ENCODE assay signal across 8 cellular contexts in the genomic region with DNA sequence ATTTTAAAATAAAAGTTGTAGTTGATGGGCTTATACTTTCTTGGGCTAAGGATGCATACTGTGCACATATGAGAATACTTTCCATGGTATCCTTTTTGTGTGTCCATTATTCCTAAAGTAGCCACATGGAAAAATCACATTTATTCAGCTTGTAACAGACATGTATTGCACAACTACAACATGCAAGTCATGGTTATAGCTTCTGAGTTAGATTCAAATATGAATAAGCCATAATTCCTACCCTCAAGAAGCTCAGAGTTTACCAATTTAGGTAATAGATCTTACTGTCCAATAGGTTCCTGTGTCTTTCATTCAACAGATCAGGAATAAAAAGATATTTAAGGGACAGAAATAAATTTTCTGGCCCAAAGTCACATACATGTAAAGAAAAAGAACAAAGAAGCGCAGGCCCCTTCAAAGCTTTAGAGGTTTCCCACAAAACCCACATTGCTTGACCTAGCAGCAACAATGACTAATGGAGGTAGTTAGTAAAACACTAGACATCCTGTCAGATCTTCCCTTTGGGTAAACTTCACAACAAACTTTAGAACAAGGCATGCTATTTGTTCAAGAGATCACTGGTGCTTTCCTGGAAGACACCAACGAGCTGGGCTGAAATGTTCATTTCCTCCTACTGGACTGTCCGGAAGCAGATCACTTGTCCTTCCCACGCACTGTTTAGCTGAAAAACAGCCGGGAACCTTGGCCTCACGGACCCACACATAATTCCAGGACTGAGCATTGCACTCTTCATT.
DNase-seq lines count a peak whose midpoint lies in the region; TF ChIP-seq lines count a peak whose summit lies in the region.

No MANE protein-coding gene starts in this region.

- TF ChIP-seq EP300 in tibial nerve (IDR thresholded peaks at IDR 0.05), result no peak

- H4K20me1 ChIP-seq in GM23248 (ENCODE audit: insufficient read depth) (no peaks in the 10 kb centered on the region), PC-9 (ENCODE audit: insufficient read depth) (no peaks in the 10 kb centered on the region)

- H3K4me1 ChIP-seq in GM23248 (ENCODE audit: insufficient read depth) (peaks cover 43% of the 10 kb centered on the region), Peyer's patch (peaks cover 0 to 19% (median 2%) of the 10 kb centered on the region in 4 donors), tibial nerve (peaks cover 0 to 20% (median 2%) of the 10 kb centered on the region in 4 donors), PC-9 (replicated peaks; ENCODE audit: insufficient read depth) (no peaks in the 10 kb centered on the region)

- BruUV-seq in PC-9 (replicated peaks; lab: Mats Ljungman, UMichigan), result no TSS peak

- CTCF ChIA-PET in PC-9 (lab: Charles Lee), result no interaction called here

- 77 to 80% methylated on average over 6 of the region's 6 CpGs for WGBS in GM23248 (ENCODE audit: low coverage in 1 of 2, low lambda C conversion rate in 2 of 2, missing lambda C conversion rate in 2 of 2), 2 experiments
- WGBS in tibial nerve, 2 donors, result 34 to 37% methylated on average over 6 of the region's 6 CpGs

- in situ Hi-C loops in GM13977 (cut with MboI; ENCODE audit: low pct_unique_long_range_greater_than_20kb, low sequenced_read_pairs, unreplicated experiment), result no loop called here
- in situ Hi-C loops in GM23248 (cut with MboI), result loop anchor here (25.0 kb wide), 1 partner anchor 378 kb away; no protein-coding TSS in a partner anchor

- H3K9me3 ChIP-seq in GM23248 (ENCODE audit: low read depth) (no peaks in the 10 kb centered on the region), Peyer's patch (no peaks in the 10 kb centered on the region), tibial nerve (no peaks in the 10 kb centered on the region), PC-9 (ENCODE audit: insufficient read depth, low read depth) (no peaks in the 10 kb centered on the region)

- no peaks in the 10 kb centered on the region for H3K27me3 ChIP-seq in GM23248 (replicated peaks; ENCODE audit: insufficient read depth)
- no peaks in the 10 kb centered on the region for H3K27me3 ChIP-seq in Peyer's patch
- no peaks in the 10 kb centered on the region for H3K27me3 ChIP-seq in tibial nerve
- no peaks in the 10 kb centered on the region for H3K27me3 ChIP-seq in PC-9 (ENCODE audit: insufficient read depth, low read depth)

- H3K36me3 ChIP-seq in GM23248 (ENCODE audit: low read depth) (no peaks in the 10 kb centered on the region), Peyer's patch (no peaks in the 10 kb centered on the region), tibial nerve (no peaks in the 10 kb centered on the region), PC-9 (ENCODE audit: low read depth) (no peaks in the 10 kb centered on the region)

- H3K4me2 ChIP-seq in GM23248 (ENCODE audit: unreplicated experiment), result no peak overlapping the region
- no peak overlapping the region for H3K4me2 ChIP-seq in PC-9

- intact Hi-C loops in PC-9 (cut with micrococcal nuclease; ENCODE audit: unreplicated experiment), result no loop called here

- H3K4me3 ChIP-seq in GM23248 (no peak overlapping the region), Peyer's patch (no peak overlapping the region), tibial nerve (no peak overlapping the region), PC-9 (no peak overlapping the region)

- H3K79me2 ChIP-seq in GM23248 (ENCODE audit: insufficient read depth) (no peaks in the 10 kb centered on the region), PC-9 (ENCODE audit: low read depth) (no peaks in the 10 kb centered on the region)

- TF ChIP-seq POLR2A in Peyer's patch (IDR thresholded peaks at IDR 0.05) (no peak), tibial nerve (IDR thresholded peaks at IDR 0.05) (no peak)

- no peak overlapping the region for H3K9ac ChIP-seq in GM23248

- DNase-seq in GM13977 (ENCODE audit: low spot score), result peak; percentile 16
- DNase-seq in GM23248, result peak; percentile 56
- DNase-seq in Peyer's patch, result peak in 1 of 3 donors; percentile 50
- DNase-seq in kidney glomerular epithelial cell (lab: John Stamatoyannopoulos, UW), result peak; percentile 50
- no peak for DNase-seq in middle frontal gyrus (ENCODE audit: extremely low spot score, low spot score)
- DNase-seq in tibial nerve (ENCODE audit: low spot score in 2 of 2), result no peak
- no peak for DNase-seq in activated CD4-positive, alpha-beta T cell treated with anti-CD3 and anti-CD28 coated beads, Interleukin-2, amount 50 U/mL, for 1 hour
- DNase-seq in PC-9, result no peak

- TF ChIP-seq CTCF in GM13977 (IDR thresholded peaks at IDR 0.05; ENCODE audit: extremely low read depth, insufficient read depth, missing control alignments), result no peak
- no peak for TF ChIP-seq CTCF in Peyer's patch (IDR thresholded peaks at IDR 0.05)
- no peak for TF ChIP-seq CTCF in tibial nerve (IDR thresholded peaks at IDR 0.05)
- no peak for TF ChIP-seq CTCF in PC-9 (conservative IDR thresholded peaks at IDR 0.05)

- H3K9me2 ChIP-seq in GM23248 (ENCODE audit: insufficient read depth), result no peaks in the 10 kb centered on the region
- no peaks in the 10 kb centered on the region for H3K9me2 ChIP-seq in PC-9 (ENCODE audit: insufficient read depth)

- H2AFZ ChIP-seq in GM23248, result no peak overlapping the region
- H2AFZ ChIP-seq in PC-9, result no peak overlapping the region

- POLR2A ChIA-PET in PC-9 (lab: Charles Lee; ENCODE audit: unreplicated experiment), result no interaction called here

- peaks cover 12% of the 10 kb centered on the region; the same call in 1 of the 2 replicates for H3F3A ChIP-seq in GM23248 (ENCODE audit: insufficient read depth)
- H3F3A ChIP-seq in PC-9 (ENCODE audit: insufficient read depth, low read depth), result no peaks in the 10 kb centered on the region

- peak overlapping the region; percentile 49 for H3K27ac ChIP-seq in GM23248
- H3K27ac ChIP-seq in Peyer's patch, result peak overlapping the region in 3 of 4 donors; percentile 19 to 64 (median 45)
- H3K27ac ChIP-seq in tibial nerve, result peak overlapping the region in 1 of 4 donors; percentile 5
- no peak overlapping the region for H3K27ac ChIP-seq in PC-9

Comparison
In these comparisons a context has a peak if more than half of its experiments do, and no peak if none do; other contexts are left out.
1. DNase-seq: peak in GM13977 (single experiment), GM23248 (single experiment) and kidney glomerular epithelial cell (single experiment); none in middle frontal gyrus (single experiment), tibial nerve (0 of 2), activated CD4-positive, alpha-beta T cell treated with anti-CD3 and anti-CD28 coated beads, Interleukin-2, amount 50 U/mL, for 1 hour (single experiment) and PC-9 (0 of 2).